ENCODE assay signal across 9 cellular contexts in the genomic region with DNA sequence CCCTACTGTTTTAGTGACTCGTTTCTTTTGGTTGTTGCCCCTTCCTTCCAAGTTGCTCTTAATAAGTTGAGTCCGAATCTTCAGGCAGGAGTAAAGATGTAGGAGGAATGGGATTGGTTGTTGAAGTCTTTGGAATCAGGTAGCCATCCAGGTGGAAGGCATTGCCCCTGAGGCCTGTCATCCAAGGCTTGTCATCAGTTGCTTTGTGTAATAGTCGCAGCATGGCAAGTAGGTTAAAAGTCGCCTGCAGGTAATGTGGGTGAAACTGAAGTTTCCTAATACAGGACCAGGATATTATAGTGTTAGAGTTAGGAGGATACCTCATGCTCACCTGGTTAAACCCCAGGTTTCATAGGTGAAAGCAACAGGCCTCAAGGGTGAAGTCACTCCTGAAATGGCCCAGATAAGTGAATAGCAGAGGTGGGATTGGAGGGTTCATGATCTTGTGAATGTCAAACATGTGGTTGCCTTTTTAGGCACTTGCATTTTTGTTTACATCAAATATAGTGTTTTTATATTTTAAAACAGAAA. TPM values are rescaled to one million over a fixed set of nuclear protein-coding genes. Genes with fewer than 3 reads are reported as not detected.
DNase-seq lines count a peak whose midpoint lies in the region; ATAC-seq and TF ChIP-seq lines count a peak whose summit lies in the region.
"Had no signal": no experiment of that assay in that cellular context is flagged by ENCODE, and none has a peak within 500 bp of the region (broad histone marks: within the 10 kb centered on the region; RNA-seq: fewer than 3 reads in every experiment).

No MANE protein-coding gene starts in this region.

- H3K9me2 ChIP-seq in GM23248 (ENCODE audit: insufficient read depth): no peaks in the 10 kb centered on the region

- H3K36me3 Mint-ChIP-seq in glutamatergic neuron (ENCODE audit: unreplicated experiment): no peaks in the 10 kb centered on the region

- peak overlapping the region; percentile 93 for H3K4me2 ChIP-seq in GM23248 (ENCODE audit: unreplicated experiment)

- peak overlapping the region; percentile 91 for H3K4me3 Mint-ChIP-seq in glutamatergic neuron (ENCODE audit: unreplicated experiment)

- no peak for TF ChIP-seq CTCF in VCaP (conservative IDR thresholded peaks at IDR 0.05)
- no peak for TF ChIP-seq CTCF in glutamatergic neuron (IDR thresholded peaks at IDR 0.05; ENCODE audit: partially characterized antibody, unreplicated experiment)
- TF ChIP-seq CTCF in gastrocnemius medialis (IDR thresholded peaks at IDR 0.05 in 4 of 5, conservative IDR thresholded peaks at IDR 0.05 in 1 of 5): no peak

- no peaks in the 10 kb centered on the region for H4K20me1 ChIP-seq in GM23248 (ENCODE audit: insufficient read depth)

- peak overlapping the region; percentile 75 for H3K27ac Mint-ChIP-seq in glutamatergic neuron (ENCODE audit: unreplicated experiment)

- H3K27me3 Mint-ChIP-seq in glutamatergic neuron (ENCODE audit: unreplicated experiment): peaks cover 8% of the 10 kb centered on the region

- intact Hi-C loops in gastrocnemius medialis (cut with DNase I; ENCODE audit: low total_unique reads): no loop called here

- no peak for TF ChIP-seq POLR2A in gastrocnemius medialis (IDR thresholded peaks at IDR 0.05)

- H3K27ac ChIP-seq in GM23248 (no peak overlapping the region), VCaP (peak overlapping the region; percentile 83), gastrocnemius medialis (peak overlapping the region; percentile 84 to 92 (median 87))

- peak overlapping the region; percentile 85 for H3K9ac ChIP-seq in GM23248

- 69 to 70% methylated on average over 4 of the region's 4 CpGs for WGBS in GM23248 (ENCODE audit: low coverage in 1 of 2, low lambda C conversion rate in 2 of 2, missing lambda C conversion rate in 2 of 2), 2 experiments

- DNase-seq in GM23248 (no peak), glutamatergic neuron (no peak), gastrocnemius medialis (no peak), HCEC 1CT (no peak)
- DNase-seq in stimulated activated naive CD4-positive, alpha-beta T cell treated with Interleukin-2 at 50 U/mL for 16 hours (lab: John Stamatoyannopoulos, UW): no peak
- DNase-seq: T1000 had no signal

- 0 out of 2 replicates have a peak, but pooled peaks cover 9% of the 10 kb centered on the region for H3F3A ChIP-seq in GM23248 (ENCODE audit: insufficient read depth)

- peaks cover 9% of the 10 kb centered on the region for H3K4me1 ChIP-seq in GM23248 (ENCODE audit: insufficient read depth)
- peaks cover 6 to 14% of the 10 kb centered on the region in 2 donors for H3K4me1 ChIP-seq in gastrocnemius medialis

- H3K9me3 Mint-ChIP-seq in glutamatergic neuron (ENCODE audit: unreplicated experiment): peaks cover 1% of the 10 kb centered on the region

- peak overlapping the region; percentile 94 for H3K4me3 ChIP-seq in GM23248
- H3K4me3 ChIP-seq in gastrocnemius medialis: peak overlapping the region; percentile 79 to 95 (median 81)

- ATAC-seq in gastrocnemius medialis (no peak), HG03354 (IDR thresholded peaks at IDR 0.05; ENCODE audit: poor library complexity, severe bottlenecking, unreplicated experiment) (no peak), GM18517 (IDR thresholded peaks at IDR 0.05; ENCODE audit: unreplicated experiment) (no peak)

- peaks cover 8% of the 10 kb centered on the region for H3K4me1 Mint-ChIP-seq in glutamatergic neuron (ENCODE audit: low read depth, unreplicated experiment)

- H3K36me3 ChIP-seq in GM23248 (ENCODE audit: low read depth): no peaks in the 10 kb centered on the region
- peaks cover 0 to 8% of the 10 kb centered on the region in 2 donors for H3K36me3 ChIP-seq in gastrocnemius medialis

- H3K79me2 ChIP-seq in GM23248 (ENCODE audit: insufficient read depth): peaks cover 53% of the 10 kb centered on the region

- H3K9me3 ChIP-seq in GM23248 (ENCODE audit: low read depth) (no peaks in the 10 kb centered on the region), gastrocnemius medialis (no peaks in the 10 kb centered on the region)

- H3K27me3 ChIP-seq in GM23248 (replicated peaks; ENCODE audit: insufficient read depth) (no peaks in the 10 kb centered on the region), gastrocnemius medialis (no peaks in the 10 kb centered on the region)

- H2AFZ ChIP-seq in GM23248: peak overlapping the region; percentile 95

- in situ Hi-C loops in GM23248 (cut with MboI): no loop called here
- in situ Hi-C loops in gastrocnemius medialis (cut with MboI; ENCODE audit: low sequenced_read_pairs in 4 of 4): no loop called here

RNA-seq across cellular contexts. Expression of gene PCTP, which starts 0.9 kb away (rescaled TPM):
- 6.9 and 13.2 TPM in 2 replicates for total RNA-seq in GM23248 (2014; rRNA removed; shearing (Covaris generic))
- 7.9 and 8.0 TPM in 2 replicates for polyA plus RNA-seq in GM23248 (2016; fragmentation: Nextera tagmentation; extraction: Ambion mirVana)
- total RNA-seq in glutamatergic neuron (ENCODE audit: unreplicated experiment) (20.5 TPM), gastrocnemius medialis (10 to 100 TPM; 10.1 to 41.7 (median 13.3) TPM)

RNA-seq across cellular contexts. Expression of gene TMEM100, which starts 29.1 kb away (rescaled TPM):
- total RNA-seq in GM23248 (2014; rRNA removed; shearing (Covaris generic)): 0.76 TPM in 1 of 2 replicates, not detected in the other
- polyA plus RNA-seq in GM23248 (2016; fragmentation: Nextera tagmentation; extraction: Ambion mirVana): 0.18 TPM in 1 of 2 replicates, not detected in the other
- total RNA-seq in glutamatergic neuron (ENCODE audit: unreplicated experiment) (1.4 TPM), gastrocnemius medialis (10 to 100 TPM in 2 of 4 donors, 1 to 10 TPM in 1, under 1 TPM in 1; 0.39 to 87.9 (median 6.1) TPM)
